In genomic region chr3:187849255-187849654, GRCh38 we compare ENCODE assay signal across 33 cellular contexts.
DNase-seq lines count a peak whose midpoint lies in the region; ATAC-seq, FAIRE-seq and TF ChIP-seq lines count a peak whose summit lies in the region.
"Had no signal": no experiment of that assay in that cellular context is flagged by ENCODE, and none has a peak within 500 bp of the region (broad histone marks: within the 10 kb centered on the region; RNA-seq: fewer than 3 reads in every experiment).

No MANE protein-coding gene starts in this region.

- H3K27me3 ChIP-seq in HepG2 (ENCODE audit: control insufficient read depth in 1 of 2, insufficient read depth in 2 of 2, low read length in 2 of 2) (no peaks in the 10 kb centered on the region), right lobe of liver (no peaks in the 10 kb centered on the region), PC-9 (ENCODE audit: insufficient read depth, low read depth) (no peaks in the 10 kb centered on the region), lower lobe of right lung (ENCODE audit: low read depth) (no peaks in the 10 kb centered on the region), upper lobe of left lung (no peaks in the 10 kb centered on the region)
- H3K27me3 ChIP-seq: BLaER1, SJCRH30 had no signal

- no peaks in the 10 kb centered on the region for H4K20me1 ChIP-seq in HepG2 (ENCODE audit: insufficient read depth, low read length)
- H4K20me1 ChIP-seq in PC-9 (ENCODE audit: insufficient read depth), result no peaks in the 10 kb centered on the region
- H4K20me1 ChIP-seq: BLaER1 had no signal

- TF ChIP-seq EP300 in HepG2 (IDR thresholded peaks at IDR 0.05; ENCODE audit: low read depth in 2 of 2, low read length in 2 of 2), result no peak
- TF ChIP-seq EP300 in HepG2 (CRISPR knock-in tag; IDR thresholded peaks at IDR 0.05; ENCODE audit: borderline replicate concordance), result no peak
- TF ChIP-seq EP300 in upper lobe of left lung (IDR thresholded peaks at IDR 0.05), result no peak

- no peaks in the 10 kb centered on the region for H3K4me1 Mint-ChIP-seq in Calu3 (ENCODE audit: low read depth, unreplicated experiment)
- H3K4me1 Mint-ChIP-seq: IgD-negative memory B cell had no signal

- TF ChIP-seq CTCF in HepG2 (CRISPR knock-in tag; IDR thresholded peaks at IDR 0.05) (no peak), right lobe of liver (IDR thresholded peaks at IDR 0.05) (no peak), PC-9 (conservative IDR thresholded peaks at IDR 0.05) (no peak), lower lobe of right lung (IDR thresholded peaks at IDR 0.05) (no peak), upper lobe of left lung (IDR thresholded peaks at IDR 0.05) (no peak), Calu3 (IDR thresholded peaks at IDR 0.05; ENCODE audit: unreplicated experiment) (no peak)

- H3K27ac ChIP-seq in HepG2 (ENCODE audit: extremely low read length, insufficient read depth, low read length) (no peak overlapping the region), right lobe of liver (no peak overlapping the region), PC-9 (peak overlapping the region; percentile 66; the same call in 1 of the 2 replicates), lower lobe of right lung (peak overlapping the region; percentile 39), upper lobe of left lung (peak overlapping the region; percentile 57 to 79 (median 62))
- H3K27ac ChIP-seq: BLaER1, KMS-11, SJCRH30 had no signal

- 23% methylated on average over 2 of the region's 2 CpGs for WGBS in HepG2 (ENCODE audit: low lambda C conversion rate)
- 50% methylated on average over 2 of the region's 2 CpGs for WGBS in right lobe of liver (ENCODE audit: insufficient coverage, low coverage, low lambda C conversion rate, missing lambda C conversion rate)
- 79 to 100% methylated on average over 1 to 2 of the region's 2 CpGs for WGBS in upper lobe of left lung, 2 donors

- H3K4me2 ChIP-seq in HepG2 (ENCODE audit: low read depth, low read length), result peak overlapping the region; percentile 59
- peak overlapping the region; percentile 3; the same call in 1 of the 2 replicates for H3K4me2 ChIP-seq in PC-9
- H3K4me2 ChIP-seq: BLaER1, KMS-11 had no signal

- POLR2A ChIA-PET in HepG2 (lab: Yijun Ruan, JAX), result interaction anchor here (2.3 kb wide), 1 partner anchor 104 kb away, joined by 10 read pairs; the partner anchor contains the start of gene BCL6
- POLR2A ChIA-PET in PC-9 (lab: Charles Lee; ENCODE audit: unreplicated experiment), result interaction anchor here (0.8 kb wide), 1 partner anchor 289 kb away, joined by 8 read pairs; no protein-coding TSS in a partner anchor

- H3K36me3 Mint-ChIP-seq in Calu3 (ENCODE audit: insufficient read depth, unreplicated experiment), result no peaks in the 10 kb centered on the region

- CTCF ChIA-PET in HepG2 (lab: Yijun Ruan, JAX; ENCODE audit: low intra/inter-chr PET ratio, low total read pairs), result no interaction called here
- CTCF ChIA-PET in PC-9 (lab: Charles Lee), result no interaction called here
- CTCF ChIA-PET in Calu3 (lab: Charles Lee), result no interaction called here

- H3K4me3 Mint-ChIP-seq in Calu3 (ENCODE audit: low read depth, unreplicated experiment), result no peak overlapping the region
- H3K4me3 Mint-ChIP-seq: CD4-positive, alpha-beta T cell; HFFc6; IgD-negative memory B cell had no signal

- H3K4me3 ChIP-seq in HepG2 (replicated peaks in 1 of 3; ENCODE audit: insufficient read depth in 1 of 3, low read depth in 2 of 3, low read length in 3 of 3) (no peak overlapping the region; a peak in 1 of 6 replicates), right lobe of liver (no peak overlapping the region), PC-9 (no peak overlapping the region), lower lobe of right lung (no peak overlapping the region), upper lobe of left lung (no peak overlapping the region)
- H3K4me3 ChIP-seq: BLaER1, HAP-1, SJCRH30 had no signal

- H3K9me3 Mint-ChIP-seq in Calu3 (ENCODE audit: low read depth, unreplicated experiment), result peaks cover 4% of the 10 kb centered on the region

- H3K9me3 ChIP-seq in HepG2 (ENCODE audit: low read length) (no peaks in the 10 kb centered on the region), right lobe of liver (no peaks in the 10 kb centered on the region), PC-9 (ENCODE audit: insufficient read depth, low read depth) (peaks cover 4% of the 10 kb centered on the region), lower lobe of right lung (no peaks in the 10 kb centered on the region), upper lobe of left lung (no peaks in the 10 kb centered on the region)
- H3K9me3 ChIP-seq: HAP-1, SJCRH30 had no signal

- H3K9ac ChIP-seq in HepG2 (ENCODE audit: insufficient read depth, low read depth, low read length), result no peak overlapping the region
- H3K9ac ChIP-seq: BLaER1, KMS-11 had no signal

- TF ChIP-seq RAD21 in HepG2 (CRISPR knock-in tag; IDR thresholded peaks at IDR 0.05), result no peak

- H3F3A ChIP-seq in PC-9 (ENCODE audit: insufficient read depth, low read depth), result peaks cover 13% of the 10 kb centered on the region; the same call in 1 of the 2 replicates

- no peak overlapping the region for H3K27ac Mint-ChIP-seq in Calu3 (ENCODE audit: unreplicated experiment)
- H3K27ac Mint-ChIP-seq: CD4-positive, alpha-beta T cell; HFFc6; IgD-negative memory B cell had no signal

- intact Hi-C loops in HepG2 (cut with micrococcal nuclease; ENCODE audit: unreplicated experiment), result no loop called here
- intact Hi-C loops in right lobe of liver (cut with DNase I), result no loop called here
- intact Hi-C loops in PC-9 (cut with micrococcal nuclease; ENCODE audit: unreplicated experiment), result no loop called here
- intact Hi-C loops in lower lobe of right lung (cut with DNase I), result no loop called here
- intact Hi-C loops in Calu3 (cut with micrococcal nuclease; ENCODE audit: unreplicated experiment), result no loop called here
- intact Hi-C loops in left ventricle myocardium superior (cut with micrococcal nuclease), result no loop called here

- peaks cover 9% of the 10 kb centered on the region for H3K27me3 Mint-ChIP-seq in Calu3 (ENCODE audit: unreplicated experiment)
- H3K27me3 Mint-ChIP-seq: CD4-positive, alpha-beta T cell had no signal

- in situ Hi-C loops in HepG2 (cut with HindIII; ENCODE audit: extremely low pct_ligation_motif_present, low pct_unique_long_range_greater_than_20kb), result no loop called here

- H2AFZ ChIP-seq in HepG2 (ENCODE audit: low read length) (peak overlapping the region; percentile 37), PC-9 (no peak overlapping the region)

- ATAC-seq in HepG2 (peak; percentile 81), right lobe of liver (no peak), lower lobe of right lung (no peak), upper lobe of left lung (ENCODE audit: low FRiP score in 2 of 2) (no peak), left ventricle myocardium superior (no peak)
- ATAC-seq: PC-3, Right ventricle myocardium inferior, SK-N-SH treated with all-trans-retinoic acid at 6 μM for 48 hours had no signal

- H3K36me3 ChIP-seq in HepG2 (replicated peaks in 1 of 2; ENCODE audit: control insufficient read depth in 1 of 2, insufficient read depth in 2 of 2, low read length in 2 of 2) (no peaks in the 10 kb centered on the region), right lobe of liver (no peaks in the 10 kb centered on the region), PC-9 (ENCODE audit: low read depth) (no peaks in the 10 kb centered on the region), lower lobe of right lung (no peaks in the 10 kb centered on the region), upper lobe of left lung (no peaks in the 10 kb centered on the region)
- H3K36me3 ChIP-seq: BLaER1, HAP-1, SJCRH30 had no signal

- peaks cover 46% of the 10 kb centered on the region for H3K4me1 ChIP-seq in HepG2 (ENCODE audit: insufficient read depth, low read length)
- no peaks in the 10 kb centered on the region for H3K4me1 ChIP-seq in right lobe of liver
- peaks cover 22% of the 10 kb centered on the region for H3K4me1 ChIP-seq in PC-9 (replicated peaks; ENCODE audit: insufficient read depth)
- H3K4me1 ChIP-seq in lower lobe of right lung, result no peaks in the 10 kb centered on the region
- H3K4me1 ChIP-seq in upper lobe of left lung, result peaks cover 0 to 4% (median 0%) of the 10 kb centered on the region in 4 donors
- H3K4me1 ChIP-seq: BLaER1, Caco-2, HAP-1, SJCRH30 had no signal

- no peak for DNase-seq in HepG2 (ENCODE audit: low spot score)
- DNase-seq in right lobe of liver, result no peak
- DNase-seq in PC-9, result peak in 1 of 2 experiments; percentile 30
- DNase-seq in lower lobe of right lung, result no peak
- DNase-seq in upper lobe of left lung, result no peak
- no peak for DNase-seq in Calu3
- DNase-seq in COLO829 (ENCODE audit: low spot score), result no peak
- no peak for DNase-seq in left ventricle myocardium superior
- DNase-seq: Caco-2; CD4-positive, alpha-beta T cell; DMS 273 treated with DMSO at 0.1 percent for 48 hours; DMS79; GF-D8; GOT3; HFFc6; NCI-H1092; NCI-H1417 treated with DMSO at 0.1 percent for 48 hours; NCI-H187; NCI-H2081 treated with DMSO at 0.1 percent for 48 hours; NCI-H446; NCI-H524 treated with DMSO at 0.1 percent for 48 hours; NCI-H82; NK-92 treated with Interleukin-12 subunit alpha and Interleukin-12 subunit beta, amount 100 ng/mL, for 24 hours; PC-3; SJCRH30 had no signal

- no peak for FAIRE-seq in HepG2 (lab: Jason Lieb, UNC)
- FAIRE-seq: A204.1, GM12892 had no signal

- TF ChIP-seq POLR2A in HepG2 (IDR thresholded peaks at IDR 0.05; ENCODE audit: insufficient read depth in 1 of 2, low read depth in 2 of 2, low read length in 2 of 2) (no peak), right lobe of liver (IDR thresholded peaks at IDR 0.05) (no peak), upper lobe of left lung (IDR thresholded peaks at IDR 0.05) (no peak)

- BruUV-seq in HepG2 (replicated peaks; lab: Mats Ljungman, UMichigan) (no TSS peak), PC-9 (replicated peaks; lab: Mats Ljungman, UMichigan) (no TSS peak), Calu3 (replicated peaks; lab: Mats Ljungman, UMichigan) (no TSS peak)

- H3K79me2 ChIP-seq in HepG2 (ENCODE audit: insufficient read depth, low read length) (no peaks in the 10 kb centered on the region), PC-9 (ENCODE audit: low read depth) (no peaks in the 10 kb centered on the region)

- H3K9me2 ChIP-seq in PC-9 (ENCODE audit: insufficient read depth), result no peaks in the 10 kb centered on the region

TF ChIP-seq in HepG2, 621 proteins besides CTCF, POLR2A, EP300 and RAD21 (continues in another document):
- TF ChIP-seq PHF21A (CRISPR knock-in tag; IDR thresholded peaks at IDR 0.05) (peak; percentile 26; the same call in 1 of the 2 replicates), HNF4A (CRISPR knock-in tag; IDR thresholded peaks at IDR 0.05) (peak; percentile 55; the same call in 1 of the 2 replicates)

Comparison
In these comparisons a context has a peak if more than half of its experiments do, and no peak if none do; other contexts are left out.
1. H3K27ac ChIP-seq: peak in PC-9 (single experiment), lower lobe of right lung (single experiment) and upper lobe of left lung (4 of 4); none in HepG2 (single experiment) and right lobe of liver (0 of 3).